ENCODE assay signal across 1 cellular context in genomic region chr6:44202332-44202971, GRCh38.
A peak's percentile ranks its signal among the peaks of the same experiment; 100 is the strongest.
TF ChIP-seq lines count a peak whose summit lies in the region.

No MANE protein-coding gene starts in this region.

TF ChIP-seq in H1, 55 proteins besides CTCF, POLR2A, EP300 and RAD21:
- TF ChIP-seq ZNF274 (IDR thresholded peaks at IDR 0.05; ENCODE audit: borderline replicate concordance, extremely low read depth, low read length) (no peak), SIN3A (conservative IDR thresholded peaks at IDR 0.05 in 1 of 2, IDR thresholded peaks at IDR 0.05 in 1 of 2; ENCODE audit: low read depth in 1 of 2, low read length in 2 of 2) (0 out of 4 replicates have a peak, but pooled peaks have one; percentile 25 to 53), SIRT6 (IDR thresholded peaks at IDR 0.05; ENCODE audit: low read length) (no peak), HDAC2 (IDR thresholded peaks at IDR 0.05; ENCODE audit: borderline replicate concordance in 1 of 2, low read depth in 2 of 2, low read length in 2 of 2) (0 out of 4 replicates have a peak, but pooled peaks of 1 of the 2 experiments have one; percentile 42), GTF2F1 (IDR thresholded peaks at IDR 0.05; ENCODE audit: borderline replicate concordance, low read depth, low read length) (peak; percentile 76; the same call in 1 of the 2 replicates), SAP30 (IDR thresholded peaks at IDR 0.05; ENCODE audit: insufficient read depth, insufficient replicate concordance, low read length) (no peak), CHD2 (IDR thresholded peaks at IDR 0.05; ENCODE audit: low read length) (peak; percentile 53; the same call in 1 of the 2 replicates), USF2 (IDR thresholded peaks at IDR 0.05; ENCODE audit: low read length) (no peak), TBP (IDR thresholded peaks at IDR 0.05; ENCODE audit: low read depth, low read length) (peak; percentile 68), SIX5 (IDR thresholded peaks at IDR 0.05; ENCODE audit: low read depth, low read length) (no peak), TAF1 (IDR thresholded peaks at IDR 0.05; ENCODE audit: low read depth, low read length) (peak; percentile 87), KDM4A (IDR thresholded peaks at IDR 0.05; ENCODE audit: low read depth, low read length, severe bottlenecking) (no peak), ASH2L (IDR thresholded peaks at IDR 0.05; ENCODE audit: low read length) (peak; percentile 96), BACH1 (IDR thresholded peaks at IDR 0.05; ENCODE audit: low read length) (no peak), JUND (IDR thresholded peaks at IDR 0.05; ENCODE audit: low read length) (no peak; the same call in 1 of the 2 replicates), EZH2 (IDR thresholded peaks at IDR 0.05; ENCODE audit: low read depth, low read length, severe bottlenecking) (no peak), BCL11A (IDR thresholded peaks at IDR 0.05; ENCODE audit: low read depth in 2 of 2, low read length in 2 of 2) (no peak), RFX5 (IDR thresholded peaks at IDR 0.05; ENCODE audit: borderline replicate concordance, low read depth, low read length) (no peak), CEBPB (IDR thresholded peaks at IDR 0.05; ENCODE audit: low read depth, low read length) (no peak), JUN (IDR thresholded peaks at IDR 0.05; ENCODE audit: low read depth, low read length) (no peak), RNF2 (IDR thresholded peaks at IDR 0.05; ENCODE audit: borderline replicate concordance, low read depth, low read length, missing control alignments, poor library complexity, severe bottlenecking) (no peak), PHF8 (conservative IDR thresholded peaks at IDR 0.05; ENCODE audit: low read depth, low read length) (no peak), CREB1 (IDR thresholded peaks at IDR 0.05) (no peak; the same call in 1 of the 2 replicates), SP2 (IDR thresholded peaks at IDR 0.05; ENCODE audit: low read length) (no peak), CHD1 (IDR thresholded peaks at IDR 0.05; ENCODE audit: low read depth, low read length) (no peak), EGR1 (IDR thresholded peaks at IDR 0.05; ENCODE audit: borderline replicate concordance, low read depth, low read length) (no peak), NANOG (IDR thresholded peaks at IDR 0.05; ENCODE audit: insufficient read depth, low read depth, low read length, poor library complexity, severe bottlenecking) (peak; percentile 47), TCF12 (IDR thresholded peaks at IDR 0.05; ENCODE audit: low read depth, low read length) (no peak), ATF3 (IDR thresholded peaks at IDR 0.05; ENCODE audit: insufficient read depth, low read depth, low read length) (no peak), KDM1A (IDR thresholded peaks at IDR 0.05; ENCODE audit: borderline replicate concordance, low read length) (peak; percentile 38; the same call in 1 of the 2 replicates), CHD7 (IDR thresholded peaks at IDR 0.05; ENCODE audit: insufficient replicate concordance, low read length) (no peak), MAX (IDR thresholded peaks at IDR 0.05) (no peak), SRF (IDR thresholded peaks at IDR 0.05; ENCODE audit: low read depth, low read length) (no peak), KDM5A (IDR thresholded peaks at IDR 0.05; ENCODE audit: low read length) (no peak), FOSL1 (IDR thresholded peaks at IDR 0.05; ENCODE audit: insufficient read depth, low read depth, low read length) (no peak), SUZ12 (IDR thresholded peaks at IDR 0.05; ENCODE audit: low read length) (no peak), E2F6 (IDR thresholded peaks at IDR 0.05) (peak; percentile 70; the same call in 1 of the 2 replicates), TAF7 (optimal IDR thresholded peaks at IDR 0.05; ENCODE audit: borderline replicate concordance, low read depth, low read length) (peak; percentile 74), CBX5 (IDR thresholded peaks at IDR 0.05; ENCODE audit: low read depth, low read length) (no peak), CTBP2 (IDR thresholded peaks at IDR 0.05; ENCODE audit: borderline replicate concordance, insufficient read depth, insufficient read length, low read length) (no peak), ATF2 (IDR thresholded peaks at IDR 0.05; ENCODE audit: low read length) (0 out of 2 replicates have a peak, but pooled peaks have one; percentile 32), POU5F1 (IDR thresholded peaks at IDR 0.05; ENCODE audit: low read depth, low read length) (no peak), RXRA (IDR thresholded peaks at IDR 0.05; ENCODE audit: insufficient read depth, low read depth, low read length) (0 out of 2 replicates have a peak, but pooled peaks have one; percentile 47), SP1 (IDR thresholded peaks at IDR 0.05; ENCODE audit: low read depth, low read length) (peak; percentile 91), POLR2AphosphoS5 (IDR thresholded peaks at IDR 0.05; ENCODE audit: low read depth, low read length) (peak; percentile 84), RBBP5 (IDR thresholded peaks at IDR 0.05; ENCODE audit: borderline replicate concordance, low read depth, low read length) (peak; percentile 98), GABPA (IDR thresholded peaks at IDR 0.05; ENCODE audit: borderline replicate concordance, insufficient read depth, low read length) (0 out of 2 replicates have a peak, but pooled peaks have one; percentile 57), YY1 (IDR thresholded peaks at IDR 0.05; ENCODE audit: low read depth, low read length) (0 out of 2 replicates have a peak, but pooled peaks have one; percentile 60), SP4 (IDR thresholded peaks at IDR 0.05; ENCODE audit: low read length) (no peak), CBX8 (IDR thresholded peaks at IDR 0.05; ENCODE audit: borderline replicate concordance, low read depth, low read length) (no peak), MAFK (IDR thresholded peaks at IDR 0.05; ENCODE audit: low read depth, low read length) (peak; percentile 34; the same call in 1 of the 2 replicates), NRF1 (IDR thresholded peaks at IDR 0.05; ENCODE audit: low read depth, low read length) (no peak), BRCA1 (IDR thresholded peaks at IDR 0.05; ENCODE audit: low read depth, low read length) (no peak), HDAC6 (IDR thresholded peaks at IDR 0.05; ENCODE audit: low read depth, low read length) (no peak), TEAD4 (IDR thresholded peaks at IDR 0.05; ENCODE audit: low read depth, low read length) (peak; percentile 37; the same call in 1 of the 2 replicates)
